In the genomic region with DNA sequence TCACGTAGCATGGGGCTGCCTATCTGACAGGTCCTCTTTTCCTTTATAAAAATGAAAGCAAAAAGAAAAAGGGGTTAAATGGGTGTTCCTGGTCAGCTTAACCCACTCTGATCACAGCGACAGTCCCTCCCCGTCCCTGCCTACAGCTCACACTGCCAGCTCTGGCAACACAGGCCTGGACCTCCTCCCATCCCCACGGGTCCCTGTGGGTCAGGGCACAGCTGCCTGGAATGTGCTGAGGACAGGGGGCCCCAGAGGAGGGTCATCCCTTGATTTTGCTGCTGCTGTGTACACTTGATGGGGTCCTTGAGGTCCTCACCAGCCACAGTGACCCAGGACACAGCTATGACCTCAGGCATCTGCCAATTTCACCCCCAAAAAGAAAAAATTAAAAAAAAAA, we compare ENCODE assay signal across 20 cellular contexts.
"Had no signal": no experiment of that assay in that cellular context is flagged by ENCODE, and none has a peak within 500 bp of the region (broad histone marks: within the 10 kb centered on the region; RNA-seq: fewer than 3 reads in every experiment).

No MANE protein-coding gene starts in this region.

- H3K4me3 Mint-ChIP-seq: activated T-cell treated with anti-CD3 and anti-CD28 coated beads, Interleukin-2, amount 50 U/mL, for 24 hours; activated T-helper 17 cell treated with anti-CD3 and anti-CD28 coated beads, Interleukin-2, amount 50 U/mL, for 72 hours; brain; memory B cell; nephron; stimulated activated memory B cell treated with anti-CD40 and anti-IgM and Interleukin-4, amounts not matched to agents 10 μg/mL and 1 μg/mL and 100 μg/mL, for 72 hours; WTC11 had no signal

- H2AFZ ChIP-seq: parathyroid adenoma had no signal

- H3K27ac Mint-ChIP-seq: memory B cell; nephron; stimulated activated memory B cell treated with anti-CD40 and anti-IgM and Interleukin-4, amounts not matched to agents 10 μg/mL and 1 μg/mL and 100 μg/mL, for 72 hours; WTC11 had no signal

- H3K27me3 ChIP-seq: stomach, transverse colon had no signal

- H3K27me3 Mint-ChIP-seq: activated T-cell treated with anti-CD3 and anti-CD28 coated beads, Interleukin-2, amount 50 U/mL, for 24 hours; activated T-helper 17 cell treated with anti-CD3 and anti-CD28 coated beads, Interleukin-2, amount 50 U/mL, for 72 hours; brain; memory B cell; stimulated activated memory B cell treated with anti-CD40 and anti-IgM and Interleukin-4, amounts not matched to agents 10 μg/mL and 1 μg/mL and 100 μg/mL, for 72 hours had no signal

- H3K9me3 ChIP-seq: stomach, transverse colon had no signal

- DNase-seq: activated T-cell treated with anti-CD3 and anti-CD28 coated beads, Interleukin-2, amount 50 U/mL, for 24 hours; dermis blood vessel endothelial cell; effector CD8-positive, alpha-beta T cell; small intestine; stimulated activated CD4-positive, alpha-beta T cell treated with anti-CD3 and anti-CD28 coated beads, Interleukin-2, amount 100 ng/mL, for 24 hours; stomach; T1000; transverse colon had no signal

- H3K9me3 Mint-ChIP-seq: activated naive CD4-positive, alpha-beta T cell treated with anti-CD3 and anti-CD28 coated beads, Interleukin-2, amount 50 U/mL, for 72 hours; activated T-cell treated with anti-CD3 and anti-CD28 coated beads, Interleukin-2, amount 50 U/mL, for 24 hours; activated T-helper 17 cell treated with anti-CD3 and anti-CD28 coated beads, Interleukin-2, amount 50 U/mL, for 72 hours; brain; memory B cell; nephron; stimulated activated memory B cell treated with anti-CD40 and anti-IgM and Interleukin-4, amounts not matched to agents 10 μg/mL and 1 μg/mL and 100 μg/mL, for 72 hours; WTC11 had no signal

- H3K79me2 ChIP-seq: parathyroid adenoma had no signal

- ATAC-seq: activated naive CD4-positive, alpha-beta T cell treated with anti-CD3 and anti-CD28 coated beads, Interleukin-2, amount 50 U/mL, for 72 hours; activated T-helper 17 cell treated with anti-CD3 and anti-CD28 coated beads, Interleukin-2, amount 50 U/mL, for 72 hours; sciatic nerve; stimulated activated memory B cell treated with anti-CD40 and anti-IgM and Interleukin-4, amounts not matched to agents 10 μg/mL and 1 μg/mL and 100 μg/mL, for 72 hours; WTC11 had no signal

- H3K36me3 Mint-ChIP-seq: activated naive CD4-positive, alpha-beta T cell treated with anti-CD3 and anti-CD28 coated beads, Interleukin-2, amount 50 U/mL, for 72 hours had no signal

- H3K4me1 Mint-ChIP-seq: activated T-helper 17 cell treated with anti-CD3 and anti-CD28 coated beads, Interleukin-2, amount 50 U/mL, for 72 hours; memory B cell; nephron; WTC11 had no signal

- H3K4me1 ChIP-seq: parathyroid adenoma, stomach had no signal

- H3K4me3 ChIP-seq: stomach, transverse colon had no signal

- H3K9ac ChIP-seq: parathyroid adenoma had no signal

- FAIRE-seq: frontal cortex, islet of Langerhans, small intestine, urothelium cell line had no signal

- H3K27ac ChIP-seq: parathyroid adenoma, stomach had no signal
